In genomic region chr6:18654821-18655220, GRCh38 we compare ENCODE assay signal across 26 cellular contexts.
"Had no signal": no experiment of that assay in that cellular context is flagged by ENCODE, and none has a peak within 500 bp of the region (broad histone marks: within the 10 kb centered on the region; RNA-seq: fewer than 3 reads in every experiment).

No MANE protein-coding gene starts in this region.

- H3K4me1 Mint-ChIP-seq: immature natural killer cell; memory B cell; naive thymus-derived CD4-positive, alpha-beta T cell; stimulated activated naive B cell treated with anti-CD40 and anti-IgM and Interleukin-4, amounts not matched to agents 10 μg/mL and 1 μg/mL and 100 μg/mL, for 72 hours had no signal

- H3K36me3 ChIP-seq: left ventricle myocardium inferior, ovary, right atrium auricular region, right lobe of liver, stomach, thyroid gland, transverse colon, uterus had no signal

- H3K4me1 ChIP-seq: left ventricle myocardium inferior, right atrium auricular region, right lobe of liver, stomach, testis, thyroid gland, transverse colon, uterus had no signal

- H3K27ac Mint-ChIP-seq: immature natural killer cell; memory B cell; naive thymus-derived CD4-positive, alpha-beta T cell; natural killer cell treated with Interleukin-12 subunit alpha and Interleukin-12 subunit beta and Interleukin-15 and Interleukin-18, amount 100 ng/mL, for 72 hours; progenitor cell of endocrine pancreas; stimulated activated naive B cell treated with anti-CD40 and anti-IgM and Interleukin-4, amounts not matched to agents 10 μg/mL and 1 μg/mL and 100 μg/mL, for 72 hours had no signal

- DNase-seq: hypothalamus; immature natural killer cell; left ventricle myocardium inferior; midbrain; mucosa of descending colon; naive thymus-derived CD4-positive, alpha-beta T cell; ovary; right lobe of liver; stimulated activated CD4-positive, alpha-beta T cell treated with anti-CD3 and anti-CD28 coated beads, Interleukin-12 subunit alpha, Interleukin-12 subunit beta, amount 100 ng/mL, for 4 hours; stimulated activated CD4-positive, alpha-beta T cell treated with anti-CD3 and anti-CD28 coated beads, Interleukin-15, amount 100 ng/mL, for 24 hours; stimulated activated CD4-positive, alpha-beta T cell treated with anti-CD3 and anti-CD28 coated beads, Interleukin-2, amount 100 ng/mL, for 24 hours; stimulated activated CD4-positive, alpha-beta T cell treated with anti-CD3 and anti-CD28 coated beads, Interleukin-4, amount 100 ng/mL, for 1 hour; stimulated activated naive B cell treated with anti-CD40 and anti-IgM and Interleukin-4, amounts not matched to agents 10 μg/mL and 1 μg/mL and 100 μg/mL, for 72 hours; stimulated activated naive CD8-positive, alpha-beta T cell treated with anti-CD3 and anti-CD28 coated beads, Interleukin-15, Interleukin-2, amounts not matched to agents 100 U/mL and 50 U/mL, for 24 hours; stomach; testis; thyroid gland; transverse colon; uterus had no signal

- ATAC-seq: mucosa of descending colon; naive thymus-derived CD4-positive, alpha-beta T cell; natural killer cell treated with Interleukin-12 subunit alpha and Interleukin-12 subunit beta and Interleukin-15 and Interleukin-18, amount 100 ng/mL, for 72 hours; right lobe of liver; stimulated activated naive B cell treated with anti-CD40 and anti-IgM and Interleukin-4, amounts not matched to agents 10 μg/mL and 1 μg/mL and 100 μg/mL, for 72 hours; stimulated activated naive CD8-positive, alpha-beta T cell treated with anti-CD3 and anti-CD28 coated beads, Interleukin-15, Interleukin-2, amounts not matched to agents 100 U/mL and 50 U/mL, for 24 hours had no signal

- H3K27me3 Mint-ChIP-seq: memory B cell; natural killer cell treated with Interleukin-12 subunit alpha and Interleukin-12 subunit beta and Interleukin-15 and Interleukin-18, amount 100 ng/mL, for 72 hours had no signal

- H3K4me3 ChIP-seq: left ventricle myocardium inferior, lung, mucosa of descending colon, ovary, right atrium auricular region, right lobe of liver, skin epidermis, stomach, testis, thyroid gland, transverse colon, uterus had no signal

- H3K4me3 Mint-ChIP-seq: immature natural killer cell; memory B cell; naive thymus-derived CD4-positive, alpha-beta T cell; natural killer cell treated with Interleukin-12 subunit alpha and Interleukin-12 subunit beta and Interleukin-15 and Interleukin-18, amount 100 ng/mL, for 72 hours; stimulated activated naive B cell treated with anti-CD40 and anti-IgM and Interleukin-4, amounts not matched to agents 10 μg/mL and 1 μg/mL and 100 μg/mL, for 72 hours had no signal

- H3K9me3 ChIP-seq: mucosa of descending colon, ovary, right lobe of liver, stomach, testis, thyroid gland, transverse colon, uterus had no signal

- H3K36me3 Mint-ChIP-seq: immature natural killer cell; memory B cell; stimulated activated naive B cell treated with anti-CD40 and anti-IgM and Interleukin-4, amounts not matched to agents 10 μg/mL and 1 μg/mL and 100 μg/mL, for 72 hours had no signal

- H3K27ac ChIP-seq: left ventricle myocardium inferior, ovary, right atrium auricular region, right lobe of liver, skin epidermis, stomach, testis, thyroid gland, transverse colon, uterus had no signal

- FAIRE-seq: islet of Langerhans had no signal

- H3K27me3 ChIP-seq: ovary, right atrium auricular region, right lobe of liver, stomach, testis, thyroid gland, transverse colon, uterus had no signal
